In genomic region chr3:58433400-58434169, GRCh38 we compare ENCODE assay signal across 8 cellular contexts. TPM values are rescaled to one million over a fixed set of nuclear protein-coding genes. Genes with fewer than 3 reads are reported as not detected.
DNase-seq lines count a peak whose midpoint lies in the region; TF ChIP-seq lines count a peak whose summit lies in the region.

Gene PDHB (minus strand): TSS chr3:58433832. CDS start chr3:58433809, 23 bp downstream.

- H3K56ac ChIP-seq in H9 (ENCODE audit: insufficient read length, low read depth, low read length) = no peak within 1 kb of the TSS

- H3F3A ChIP-seq in neural progenitor cell (ENCODE audit: low read depth) = peaks cover 21% of the 10 kb centered on the region

- no CpG with 5 or more reads among the region's 67 CpGs for WGBS in H9 (ENCODE audit: extremely low coverage, insufficient read length, low lambda C conversion rate)

- peak within 1 kb of the TSS; percentile 97 for H3K18ac ChIP-seq in H9 (ENCODE audit: insufficient read length, low read depth, low read length)

- peaks cover 33 to 38% of the 10 kb centered on the region in 2 experiments for H3K4me1 Mint-ChIP-seq in H9
- peaks cover 19% of the 10 kb centered on the region for H3K4me1 Mint-ChIP-seq in neural progenitor cell

- peak within 1 kb of the TSS; percentile 7 for H2AK5ac ChIP-seq in H9 (ENCODE audit: insufficient read length, low read length)

- H3K4me1 ChIP-seq in H9 (ENCODE audit: insufficient read depth, low read length) = peaks cover 9% of the 10 kb centered on the region; the same call in 1 of the 2 replicates
- H3K4me1 ChIP-seq in neural progenitor cell = peaks cover 32% of the 10 kb centered on the region
- H3K4me1 ChIP-seq in stomach smooth muscle (ENCODE audit: control insufficient read depth, insufficient read depth, low read length) = peaks cover 22% of the 10 kb centered on the region

- no peak within 1 kb of the TSS for H3T11ph ChIP-seq in H9 (ENCODE audit: low read length)

- no peak within 1 kb of the TSS for H2AFZ ChIP-seq in H9 (ENCODE audit: low read length)
- peak within 1 kb of the TSS; percentile 89 for H2AFZ ChIP-seq in neural progenitor cell (replicated peaks)

- H4K5ac ChIP-seq in H9 (ENCODE audit: insufficient read length, low read depth, low read length) = no peak within 1 kb of the TSS

- H3K27me3 Mint-ChIP-seq in H9 (ENCODE audit: low read depth) (no peaks in the 10 kb centered on the region; the same call in 1 of the 2 replicates), neural progenitor cell (ENCODE audit: insufficient read depth, low read depth) (peaks cover 9% of the 10 kb centered on the region)

- H3K9me3 Mint-ChIP-seq in H9 (no peaks in the 10 kb centered on the region), neural progenitor cell (no peaks in the 10 kb centered on the region)

- peak within 1 kb of the TSS; percentile 75 for H2BK12ac ChIP-seq in H9 (ENCODE audit: insufficient read length, low read depth, low read length)

- H2BK120ac ChIP-seq in H9 (ENCODE audit: low read depth, low read length, poor library complexity, severe bottlenecking) = no peak within 1 kb of the TSS

- H3K9ac ChIP-seq in H9 (ENCODE audit: extremely low read depth, insufficient read length, low read length) = peak within 1 kb of the TSS; percentile 86
- H3K9ac ChIP-seq in neural progenitor cell = peak within 1 kb of the TSS; percentile 86
- H3K9ac ChIP-seq in stomach smooth muscle (ENCODE audit: low read length in 2 of 2) = peak within 1 kb of the TSS; percentile 78 to 91

- peak within 1 kb of the TSS; percentile 79 for H4K91ac ChIP-seq in H9 (ENCODE audit: insufficient read length, low read depth, low read length)

- no peak within 1 kb of the TSS for H2BK5ac ChIP-seq in H9 (ENCODE audit: insufficient read length, low read length)

- DNase-seq in G401 (ENCODE audit: low spot score) (peak; percentile 92), H9 (peak; percentile 96), M059J (ENCODE audit: low read depth) (peak; percentile 86), SIG-M5 treated with dmso at 0.1 percent for 504 hours (lab: John Stamatoyannopoulos, UW; ENCODE audit: unreplicated experiment) (peak; percentile 86), activated gamma-delta T cell treated with Interleukin-2 at 50 U/mL for 16 hours (peak; percentile 88), foreskin fibroblast (peak; percentile 87 to 95), neural progenitor cell (ENCODE audit: low spot score) (peak; percentile 97)

- peak within 1 kb of the TSS; percentile 37; the same call in 1 of the 2 replicates for H3K4ac ChIP-seq in H9 (ENCODE audit: low read depth, low read length)

- H3K79me2 ChIP-seq in H9 (ENCODE audit: insufficient read depth, low read length) (peaks cover 1% of the 10 kb centered on the region; the same call in 1 of the 2 replicates), neural progenitor cell (ENCODE audit: low read depth) (peaks cover 30% of the 10 kb centered on the region)

- H4K8ac ChIP-seq in H9 (replicated peaks; ENCODE audit: insufficient read length, low read depth, low read length) = no peak within 1 kb of the TSS

- peak within 1 kb of the TSS; percentile 92 to 96 for H3K4me3 Mint-ChIP-seq in H9
- H3K4me3 Mint-ChIP-seq in neural progenitor cell = peak within 1 kb of the TSS; percentile 88

- H3K27ac Mint-ChIP-seq in H9 (peak within 1 kb of the TSS; percentile 97 to 99 (median 98)), neural progenitor cell (peak within 1 kb of the TSS; percentile 27)

- H3K36me3 Mint-ChIP-seq in H9 (ENCODE audit: insufficient read depth in 1 of 3, low read depth in 3 of 3) = peaks cover 34 to 35% (median 34%) of the 10 kb centered on the region in 3 experiments
- H3K36me3 Mint-ChIP-seq in neural progenitor cell = peaks cover 13% of the 10 kb centered on the region

- H3K23ac ChIP-seq in H9 (ENCODE audit: insufficient read length, low read depth, low read length) = no peak within 1 kb of the TSS

- H2BK15ac ChIP-seq in H9 (ENCODE audit: low read depth, low read length) = no peak within 1 kb of the TSS

- H3K79me1 ChIP-seq in H9 (ENCODE audit: insufficient read depth, low read depth, low read length, poor library complexity, severe bottlenecking) = no peaks in the 10 kb centered on the region

- peaks cover 10% of the 10 kb centered on the region for H3K36me3 ChIP-seq in neural progenitor cell
- H3K36me3 ChIP-seq in stomach smooth muscle (ENCODE audit: control insufficient read depth in 2 of 2, insufficient read depth in 2 of 2, low read length in 2 of 2) = peaks cover 25 to 29% of the 10 kb centered on the region in 2 donors

- peak within 1 kb of the TSS; percentile 96 for H3K14ac ChIP-seq in H9 (ENCODE audit: insufficient read depth, low read length)

- no peaks in the 10 kb centered on the region for H4K20me1 ChIP-seq in H9 (ENCODE audit: control insufficient read depth, insufficient read depth, insufficient read length)
- H4K20me1 ChIP-seq in neural progenitor cell (ENCODE audit: low read depth) = peaks cover 18% of the 10 kb centered on the region

- H3K23me2 ChIP-seq in H9 (ENCODE audit: insufficient read length, low read depth, low read length, poor library complexity, severe bottlenecking) = no peaks in the 10 kb centered on the region

- H3K27me3 ChIP-seq in H9 (ENCODE audit: insufficient read depth, low read length) (no peaks in the 10 kb centered on the region), neural progenitor cell (no peaks in the 10 kb centered on the region), stomach smooth muscle (ENCODE audit: control insufficient read depth in 1 of 2, insufficient read depth in 2 of 2, low read length in 2 of 2) (no peaks in the 10 kb centered on the region)

- no peak within 1 kb of the TSS for H2BK20ac ChIP-seq in H9 (ENCODE audit: low read depth, low read length, poor library complexity, severe bottlenecking)

- peak within 1 kb of the TSS; percentile 28 for H3K27ac ChIP-seq in H9 (ENCODE audit: insufficient read length, low read depth, low read length)
- peak within 1 kb of the TSS; percentile 77 for H3K27ac ChIP-seq in neural progenitor cell
- H3K27ac ChIP-seq in stomach smooth muscle (ENCODE audit: low read length) = peak within 1 kb of the TSS; percentile 85

- H3K4me2 ChIP-seq in H9 (ENCODE audit: insufficient read depth, insufficient read length, low read length) (peak within 1 kb of the TSS; percentile 63), neural progenitor cell (peak within 1 kb of the TSS; percentile 93)

- H3K4me3 ChIP-seq in foreskin fibroblast (ENCODE audit: low read depth in 1 of 2, low read length in 2 of 2) (peak within 1 kb of the TSS; percentile 57 to 90), neural progenitor cell (peak within 1 kb of the TSS; percentile 84), stomach smooth muscle (ENCODE audit: low read length in 2 of 2) (peak within 1 kb of the TSS; percentile 92 to 93)

- H3K9me3 ChIP-seq in H9 (ENCODE audit: control insufficient read depth, low read depth, low read length) = no peaks in the 10 kb centered on the region
- H3K9me3 ChIP-seq in neural progenitor cell (ENCODE audit: low read depth) = no peaks in the 10 kb centered on the region
- H3K9me3 ChIP-seq in stomach smooth muscle (ENCODE audit: control insufficient read depth in 2 of 2, low read length in 2 of 2) = no peaks in the 10 kb centered on the region

- no peak for TF ChIP-seq CTCF in H9 (conservative IDR thresholded peaks at IDR 0.05)
- no peak for TF ChIP-seq CTCF in foreskin fibroblast (IDR thresholded peaks at IDR 0.05; ENCODE audit: low read depth, low read length)
- no peak for TF ChIP-seq CTCF in neural progenitor cell (IDR thresholded peaks at IDR 0.05)

- in situ Hi-C loops in G401 (cut with HindIII; ENCODE audit: low sequenced_read_pairs) = no loop called here

RNA-seq across cellular contexts. Expression of gene PDHB, which starts in this region (rescaled TPM):
- total RNA-seq in G401 (2014; rRNA removed; shearing (Covaris generic)) = 341 and 345 TPM in 2 replicates
- 131 and 132 TPM in 2 replicates for total RNA-seq in H9 (2021)
- 172 and 254 TPM in 2 replicates for total RNA-seq in M059J (2014; rRNA removed; shearing (Covaris generic))
- 155 and 203 TPM in 2 replicates for total RNA-seq in neural progenitor cell (ENCODE audit: low replicate concordance)

Comparison
In these comparisons a context has a peak if more than half of its experiments do, and no peak if none do; other contexts are left out.
1. Peak in every context shown above with its lines: DNase-seq, H3K4me3 ChIP-seq and H3K27ac ChIP-seq.
2. H3K27ac ChIP-seq: peak in every context shown above with its lines; median percentile 85 in stomach smooth muscle; 77 in neural progenitor cell; 28 in H9.